ENCODE assay signal across 20 cellular contexts in the genomic region with DNA sequence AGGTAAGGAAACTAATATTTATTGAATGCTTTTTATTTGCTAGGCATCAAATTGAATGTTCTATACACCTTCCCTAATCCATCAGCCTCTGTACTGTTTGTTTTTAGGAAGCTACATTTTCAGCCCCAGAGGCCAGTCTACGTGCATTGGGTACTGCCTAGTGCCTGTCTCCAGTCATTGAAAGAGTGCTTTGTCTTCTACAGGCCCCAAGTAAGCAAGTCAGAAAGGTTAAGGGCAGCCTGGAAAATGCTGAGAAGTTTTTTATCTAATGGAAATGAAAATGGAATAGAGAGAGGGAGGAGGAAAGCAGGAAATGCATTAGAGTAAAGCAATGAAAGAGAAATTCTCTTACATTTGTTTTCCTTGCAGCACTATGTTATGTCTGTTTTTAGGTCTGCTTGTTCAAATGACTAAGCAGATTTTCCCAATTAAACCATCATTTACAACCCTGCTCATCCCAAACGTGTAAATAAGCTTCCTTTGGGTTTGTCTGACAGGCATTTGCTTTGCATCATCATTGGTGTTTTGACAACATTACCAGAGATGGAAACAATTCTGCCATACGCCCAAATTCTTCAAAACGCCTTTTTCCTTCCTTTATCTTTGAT.
"Had no signal": no experiment of that assay in that cellular context is flagged by ENCODE, and none has a peak within 500 bp of the region (broad histone marks: within the 10 kb centered on the region; RNA-seq: fewer than 3 reads in every experiment).

No MANE protein-coding gene starts in this region.

- H3K27ac ChIP-seq: gastroesophageal sphincter, heart right ventricle, left ventricle myocardium inferior, neutrophil, parathyroid adenoma, sigmoid colon, spleen, testis, VCaP had no signal

- H3K4me3 ChIP-seq: gastroesophageal sphincter, heart right ventricle, left ventricle myocardium inferior, sigmoid colon, spleen, testis had no signal

- FAIRE-seq: bronchial epithelial cell had no signal

- H3K27me3 ChIP-seq: gastroesophageal sphincter, neutrophil, sigmoid colon, spleen, testis had no signal

- ATAC-seq: activated T-cell treated with anti-CD3 and anti-CD28 coated beads, Interleukin-2, amount 50 U/mL, for 72 hours; gastroesophageal sphincter; heart right ventricle; naive thymus-derived CD8-positive, alpha-beta T cell; stimulated activated memory B cell treated with anti-CD40 and anti-IgM and Interleukin-4, amounts not matched to agents 10 μg/mL and 1 μg/mL and 100 μg/mL, for 72 hours had no signal

- H3K4me1 ChIP-seq: gastroesophageal sphincter, left ventricle myocardium inferior, parathyroid adenoma, testis had no signal

- H3K36me3 ChIP-seq: gastroesophageal sphincter, heart right ventricle, left ventricle myocardium inferior, neutrophil, sigmoid colon, spleen had no signal

- H3K9me3 ChIP-seq: gastroesophageal sphincter, heart right ventricle, left ventricle myocardium inferior, neutrophil, sigmoid colon, testis had no signal

- DNase-seq: activated CD4-positive, alpha-beta T cell treated with anti-CD3 and anti-CD28 coated beads for 1 hour; activated CD4-positive, alpha-beta T cell treated with anti-CD3 and anti-CD28 coated beads, Interleukin-2, amount 50 U/mL, for 4 hours; activated gamma-delta T cell; activated T-cell treated with anti-CD3 and anti-CD28 coated beads, Interleukin-2, amount 50 U/mL, for 72 hours; effector CD4-positive, alpha-beta T cell; heart right ventricle; left ventricle myocardium inferior; naive thymus-derived CD8-positive, alpha-beta T cell; sigmoid colon; spleen; stimulated activated CD4-positive, alpha-beta T cell treated with anti-CD3 and anti-CD28 coated beads, Interleukin-4, amount 100 ng/mL, for 4 hours; SW 1271; T-helper 2 cell; testis had no signal
